1 cellular context compared by ENCODE assay signal in genomic region chr3:32813180-32813579, GRCh38.
A peak's percentile ranks its signal among the peaks of the same experiment; 100 is the strongest.
TF ChIP-seq lines count a peak whose summit lies in the region.

No MANE protein-coding gene starts in this region.

TF ChIP-seq in HepG2, 621 proteins besides CTCF, POLR2A, EP300 and RAD21 (continued from another document and continues in another):
- peak; percentile 32 for TF ChIP-seq PHF5A (CRISPR knock-in tag; IDR thresholded peaks at IDR 0.05; ENCODE audit: low read depth, unreplicated experiment)
- 0 out of 2 replicates have a peak, but pooled peaks have one; percentile 15 for TF ChIP-seq DRAP1 (CRISPR knock-in tag; IDR thresholded peaks at IDR 0.05)
- TF ChIP-seq ARID4A (CRISPR knock-in tag; IDR thresholded peaks at IDR 0.05; ENCODE audit: borderline replicate concordance), result peak; percentile 31; the same call in 1 of the 2 replicates
- TF ChIP-seq ZNF253 (CRISPR knock-in tag; IDR thresholded peaks at IDR 0.05; ENCODE audit: borderline replicate concordance), result no peak
- peak; percentile 34; the same call in 1 of the 2 replicates for TF ChIP-seq ELF3 (CRISPR knock-in tag; IDR thresholded peaks at IDR 0.05)
- TF ChIP-seq KMT2A (CRISPR knock-in tag; IDR thresholded peaks at IDR 0.05), result peak; percentile 63; the same call in 1 of the 2 replicates
- TF ChIP-seq ZBTB21 (CRISPR knock-in tag; IDR thresholded peaks at IDR 0.05), result no peak
- TF ChIP-seq BATF2 (CRISPR knock-in tag; IDR thresholded peaks at IDR 0.05), result no peak
- peak; percentile 63 for TF ChIP-seq GATAD2A (CRISPR knock-in tag; IDR thresholded peaks at IDR 0.05)
- TF ChIP-seq ZFX (CRISPR knock-in tag; IDR thresholded peaks at IDR 0.05; ENCODE audit: low read depth), result peak; percentile 57
- TF ChIP-seq FOXA3 (CRISPR knock-in tag; IDR thresholded peaks at IDR 0.05), result peak; percentile 48; the same call in 1 of the 2 replicates
- TF ChIP-seq ZNF674 (CRISPR knock-in tag; IDR thresholded peaks at IDR 0.05; ENCODE audit: low read depth), result no peak
- peak; percentile 54; the same call in 1 of the 2 replicates for TF ChIP-seq HOMEZ (CRISPR knock-in tag; IDR thresholded peaks at IDR 0.05; ENCODE audit: low read depth)
- TF ChIP-seq ATF7-NPFF (CRISPR knock-in tag; IDR thresholded peaks at IDR 0.05; ENCODE audit: low read depth), result no peak
- no peak for TF ChIP-seq MLLT10 (CRISPR knock-in tag; IDR thresholded peaks at IDR 0.05)
- peak; percentile 51; the same call in 1 of the 2 replicates for TF ChIP-seq TFE3 (CRISPR knock-in tag; IDR thresholded peaks at IDR 0.05)
- TF ChIP-seq ZFY (CRISPR knock-in tag; IDR thresholded peaks at IDR 0.05), result peak; percentile 21; the same call in 1 of the 2 replicates
- TF ChIP-seq HNF4A (CRISPR knock-in tag; IDR thresholded peaks at IDR 0.05), result 0 out of 2 replicates have a peak, but pooled peaks have one; percentile 30
- peak; percentile 31; the same call in 1 of the 2 replicates for TF ChIP-seq CBX5 (CRISPR knock-in tag; IDR thresholded peaks at IDR 0.05; ENCODE audit: borderline replicate concordance)
- no peak for TF ChIP-seq POGK (CRISPR knock-in tag; conservative IDR thresholded peaks at IDR 0.05)
- TF ChIP-seq NR2F6 (IDR thresholded peaks at IDR 0.05), result no peak
- 0 out of 2 replicates have a peak, but pooled peaks have one; percentile 16 for TF ChIP-seq NR2F6 (CRISPR knock-in tag; IDR thresholded peaks at IDR 0.05)
- TF ChIP-seq PATZ1 (CRISPR knock-in tag; IDR thresholded peaks at IDR 0.05), result peak; percentile 61; the same call in 1 of the 2 replicates
- no peak for TF ChIP-seq ZNF558 (CRISPR knock-in tag; IDR thresholded peaks at IDR 0.05; ENCODE audit: borderline replicate concordance)
- peak; percentile 50 for TF ChIP-seq CEBPG (CRISPR knock-in tag; IDR thresholded peaks at IDR 0.05)
- TF ChIP-seq MYNN (CRISPR knock-in tag; IDR thresholded peaks at IDR 0.05; ENCODE audit: low read depth), result no peak
- no peak for TF ChIP-seq CC2D1A (CRISPR knock-in tag; IDR thresholded peaks at IDR 0.05)
- peak; percentile 47; the same call in 1 of the 2 replicates for TF ChIP-seq ZNF12 (CRISPR knock-in tag; IDR thresholded peaks at IDR 0.05)
- 0 out of 2 replicates have a peak, but pooled peaks have one; percentile 21 for TF ChIP-seq ERF (CRISPR knock-in tag; IDR thresholded peaks at IDR 0.05)
- TF ChIP-seq SATB2 (CRISPR knock-in tag; IDR thresholded peaks at IDR 0.05), result no peak
- no peak for TF ChIP-seq ZNF546 (CRISPR knock-in tag; conservative IDR thresholded peaks at IDR 0.05)
- TF ChIP-seq LCORL (IDR thresholded peaks at IDR 0.05), result no peak
- peak; percentile 40; the same call in 1 of the 2 replicates for TF ChIP-seq LCORL (CRISPR knock-in tag; IDR thresholded peaks at IDR 0.05)
- TF ChIP-seq RBAK (CRISPR knock-in tag; IDR thresholded peaks at IDR 0.05), result no peak
- TF ChIP-seq ARID3A (IDR thresholded peaks at IDR 0.05; ENCODE audit: low read depth, low read length), result peak; percentile 39; the same call in 1 of the 2 replicates
- no peak; the same call in 1 of the 2 replicates for TF ChIP-seq PAXIP1 (CRISPR knock-in tag; conservative IDR thresholded peaks at IDR 0.05)
- peak; percentile 90 for TF ChIP-seq TFAP4 (IDR thresholded peaks at IDR 0.05; ENCODE audit: borderline replicate concordance, low read depth)
- no peak for TF ChIP-seq NR0B2 (CRISPR knock-in tag; IDR thresholded peaks at IDR 0.05)
- peak; percentile 64 for TF ChIP-seq FOXK2 (IDR thresholded peaks at IDR 0.05)
